Comparison of ENCODE assay signal across 5 cellular contexts in genomic region chr2:96061197-96061817, GRCh38. TPM values are rescaled to one million over a fixed set of nuclear protein-coding genes. Genes with fewer than 3 reads are reported as not detected.
"Had no signal": no experiment of that assay in that cellular context is flagged by ENCODE, and none has a peak within 500 bp of the region (broad histone marks: within the 10 kb centered on the region; RNA-seq: fewer than 3 reads in every experiment).

No MANE protein-coding gene starts in this region.

RNA-seq across cellular contexts. Expression of gene GPAT2, which starts 26.6 kb away (rescaled TPM):
- total RNA-seq: mesothelial cell of epicardium had no signal

RNA-seq across cellular contexts. Expression of gene ADRA2B, which starts 55.1 kb away (rescaled TPM):
- total RNA-seq: fibroblast of villous mesenchyme; natural killer cell treated with Interleukin-12 subunit alpha and Interleukin-12 subunit beta and Interleukin-15 and Interleukin-18, amount 100 ng/mL, for 72 hours; occipital lobe; pulmonary artery endothelial cell had no signal
